ENCODE assay signal across 8 cellular contexts in the genomic region with DNA sequence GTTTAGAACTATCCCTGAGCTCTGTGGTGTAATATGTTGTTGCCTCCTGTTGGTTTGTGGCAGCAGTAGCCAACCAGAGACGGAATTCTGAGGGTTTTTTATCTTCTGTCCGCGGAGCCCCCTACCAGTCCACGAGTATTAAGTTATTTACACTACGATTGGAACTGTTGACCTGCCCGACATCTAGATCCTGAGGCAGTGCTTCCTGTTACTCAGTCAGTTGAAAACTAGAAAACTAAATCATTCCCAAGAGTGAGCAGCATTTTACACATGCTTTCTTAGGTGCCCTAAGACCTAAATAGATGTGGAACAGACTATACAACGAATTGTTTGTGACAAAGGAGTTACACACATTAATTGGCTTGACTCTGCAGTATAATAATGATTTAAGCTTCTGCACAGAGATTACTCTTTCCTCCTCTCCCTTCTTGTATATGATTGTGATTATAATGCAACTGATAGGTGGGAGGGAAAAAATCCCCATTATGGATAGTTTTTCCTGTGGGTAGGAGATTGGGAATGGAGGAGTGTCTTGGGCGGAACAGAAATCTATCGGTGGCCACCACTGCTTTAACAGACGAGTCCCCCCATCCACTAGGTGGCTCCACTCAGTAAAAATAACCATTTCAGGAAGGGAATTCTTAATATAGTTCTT. TPM values are rescaled to one million over a fixed set of nuclear protein-coding genes. Genes with fewer than 3 reads are reported as not detected.
DNase-seq lines count a peak whose midpoint lies in the region; TF ChIP-seq lines count a peak whose summit lies in the region.

No MANE protein-coding gene starts in this region.

- H3K14ac ChIP-seq in H9 (ENCODE audit: insufficient read depth, low read length): peak overlapping the region; percentile 81; the same call in 1 of the 2 replicates

- peak overlapping the region; percentile 38 for H2BK5ac ChIP-seq in H9 (ENCODE audit: insufficient read length, low read length)

- H2BK12ac ChIP-seq in H9 (ENCODE audit: insufficient read length, low read depth, low read length): no peak overlapping the region

- H3K36me3 ChIP-seq in Caco-2 (ENCODE audit: control insufficient read depth, insufficient read depth, low read length): no peaks in the 10 kb centered on the region; the same call in 1 of the 2 replicates
- H3K36me3 ChIP-seq in esophagus (ENCODE audit: control insufficient read depth in 2 of 2, insufficient read depth in 2 of 2, low read length in 1 of 2): no peaks in the 10 kb centered on the region

- H3K4me3 Mint-ChIP-seq in Caco-2 (ENCODE audit: unreplicated experiment): peak overlapping the region; percentile 88
- peak overlapping the region; percentile 89 to 90 for H3K4me3 Mint-ChIP-seq in H9
- peak overlapping the region; percentile 90 for H3K4me3 Mint-ChIP-seq in activated CD4-positive, alpha-beta T cell treated with anti-CD3 and anti-CD28 coated beads, Interleukin-2, amount 10 ng/mL, durations not matched to agents 7 days and 5 days
- peak overlapping the region; percentile 97 for H3K4me3 Mint-ChIP-seq in nephron progenitor cell

- H3K36me3 Mint-ChIP-seq in Caco-2 (ENCODE audit: insufficient read depth, unreplicated experiment): peaks cover 57% of the 10 kb centered on the region
- peaks cover 17 to 40% (median 30%) of the 10 kb centered on the region in 3 experiments; a peak in 6 of 7 replicates for H3K36me3 Mint-ChIP-seq in H9 (ENCODE audit: insufficient read depth in 1 of 3, low read depth in 3 of 3)
- H3K36me3 Mint-ChIP-seq in activated CD4-positive, alpha-beta T cell treated with anti-CD3 and anti-CD28 coated beads, Interleukin-2, amount 10 ng/mL, durations not matched to agents 7 days and 5 days (ENCODE audit: low read depth): peaks cover 28% of the 10 kb centered on the region
- peaks cover 14% of the 10 kb centered on the region for H3K36me3 Mint-ChIP-seq in nephron progenitor cell (ENCODE audit: low read depth)

- H3K4me1 ChIP-seq in Caco-2 (peaks cover 22% of the 10 kb centered on the region), H9 (ENCODE audit: insufficient read depth, low read length) (no peaks in the 10 kb centered on the region; the same call in 1 of the 2 replicates), esophagus (ENCODE audit: control insufficient read depth in 2 of 2, insufficient read depth in 2 of 2, low read length in 1 of 2) (no peaks in the 10 kb centered on the region)

- no CpG with 5 or more reads among the region's 10 CpGs for WGBS in H9 (ENCODE audit: extremely low coverage, insufficient read length, low lambda C conversion rate)
- 13 to 16% methylated on average over 10 of the region's 10 CpGs for WGBS in esophagus, 2 donors

- intact Hi-C loops in Caco-2 (cut with micrococcal nuclease; ENCODE audit: unreplicated experiment): loop anchor here (1.0 to 5.0 kb wide), 4 partner anchors 133 to 267 kb away; no protein-coding TSS in a partner anchor

- H2BK20ac ChIP-seq in H9 (ENCODE audit: low read depth, low read length, poor library complexity, severe bottlenecking): no peak overlapping the region

- H3K56ac ChIP-seq in H9 (ENCODE audit: insufficient read length, low read depth, low read length): no peak overlapping the region

- H3K27ac Mint-ChIP-seq in Caco-2 (ENCODE audit: unreplicated experiment): peak overlapping the region; percentile 94
- H3K27ac Mint-ChIP-seq in H9: peak overlapping the region; percentile 96 to 98 (median 96)
- peak overlapping the region; percentile 96 for H3K27ac Mint-ChIP-seq in activated CD4-positive, alpha-beta T cell treated with anti-CD3 and anti-CD28 coated beads, Interleukin-2, amount 10 ng/mL, durations not matched to agents 7 days and 5 days
- H3K27ac Mint-ChIP-seq in nephron progenitor cell: peak overlapping the region; percentile 99

- H3K4me3 ChIP-seq in Caco-2 (ENCODE audit: low read depth, low read length) (peak overlapping the region; percentile 98), esophagus (ENCODE audit: low read depth in 1 of 2, low read length in 2 of 2) (peak overlapping the region; percentile 94 to 99)

- H4K91ac ChIP-seq in H9 (ENCODE audit: insufficient read length, low read depth, low read length): no peak overlapping the region

- no peak overlapping the region for H3K4ac ChIP-seq in H9 (ENCODE audit: low read depth, low read length)

- no peak overlapping the region for H3K23ac ChIP-seq in H9 (ENCODE audit: insufficient read length, low read depth, low read length)

- H3T11ph ChIP-seq in H9 (ENCODE audit: low read length): no peak overlapping the region

- H4K20me1 ChIP-seq in H9 (ENCODE audit: control insufficient read depth, insufficient read depth, insufficient read length): no peaks in the 10 kb centered on the region

- peaks cover 16% of the 10 kb centered on the region; the same call in 1 of the 2 replicates for H3K79me2 ChIP-seq in H9 (ENCODE audit: insufficient read depth, low read length)

- H3K18ac ChIP-seq in H9 (ENCODE audit: insufficient read length, low read depth, low read length): peak overlapping the region; percentile 20

- no peak overlapping the region for H2AK5ac ChIP-seq in H9 (ENCODE audit: insufficient read length, low read length)

- no peak overlapping the region for H2BK120ac ChIP-seq in H9 (ENCODE audit: low read depth, low read length, poor library complexity, severe bottlenecking)

- H2BK15ac ChIP-seq in H9 (ENCODE audit: low read depth, low read length): no peak overlapping the region

- H3K27me3 Mint-ChIP-seq in Caco-2 (ENCODE audit: insufficient read depth, unreplicated experiment) (no peaks in the 10 kb centered on the region), H9 (ENCODE audit: low read depth) (no peaks in the 10 kb centered on the region; the same call in none of the 2 replicates), nephron progenitor cell (ENCODE audit: low read depth, poor library complexity) (peaks cover 6% of the 10 kb centered on the region)
- no peaks in the 10 kb centered on the region for H3K27me3 Mint-ChIP-seq in activated CD4-positive, alpha-beta T cell treated with anti-CD3 and anti-CD28 coated beads, Interleukin-2, amount 10 ng/mL, durations not matched to agents 7 days and 5 days

- BruUV-seq in Caco-2 (replicated peaks; lab: Mats Ljungman, UMichigan): TSS peak; percentile 29

- H4K5ac ChIP-seq in H9 (ENCODE audit: insufficient read length, low read depth, low read length): no peak overlapping the region

- no peak overlapping the region for H4K8ac ChIP-seq in H9 (replicated peaks; ENCODE audit: insufficient read length, low read depth, low read length)

- no peaks in the 10 kb centered on the region for H3K79me1 ChIP-seq in H9 (ENCODE audit: insufficient read depth, low read depth, low read length, poor library complexity, severe bottlenecking)

- no peak overlapping the region for H2AFZ ChIP-seq in H9 (ENCODE audit: low read length)

- peaks cover 8% of the 10 kb centered on the region for H3K4me1 Mint-ChIP-seq in Caco-2 (ENCODE audit: low read depth, unreplicated experiment)
- H3K4me1 Mint-ChIP-seq in H9: peaks cover 20 to 30% of the 10 kb centered on the region in 2 experiments
- H3K4me1 Mint-ChIP-seq in activated CD4-positive, alpha-beta T cell treated with anti-CD3 and anti-CD28 coated beads, Interleukin-2, amount 10 ng/mL, durations not matched to agents 7 days and 5 days: peaks cover 35% of the 10 kb centered on the region
- H3K4me1 Mint-ChIP-seq in nephron progenitor cell: peaks cover 44% of the 10 kb centered on the region

- H3K23me2 ChIP-seq in H9 (ENCODE audit: insufficient read length, low read depth, low read length, poor library complexity, severe bottlenecking): peaks cover 7% of the 10 kb centered on the region

- H3K27me3 ChIP-seq in Caco-2 (replicated peaks; ENCODE audit: control insufficient read depth, insufficient read depth, low read length): no peaks in the 10 kb centered on the region
- no peaks in the 10 kb centered on the region for H3K27me3 ChIP-seq in H9 (ENCODE audit: insufficient read depth, low read length)
- no peaks in the 10 kb centered on the region for H3K27me3 ChIP-seq in esophagus (ENCODE audit: control insufficient read depth in 1 of 2, insufficient read depth in 2 of 2, low read length in 2 of 2)

- H3K27ac ChIP-seq in H9 (ENCODE audit: insufficient read length, low read depth, low read length) (peak overlapping the region; percentile 52), esophagus (ENCODE audit: low read depth in 2 of 2, low read length in 1 of 2) (peak overlapping the region; percentile 99 to 100)

- POLR2A ChIA-PET in Caco-2 (lab: Charles Lee): interaction anchor here (0.7 to 1.7 kb wide), 5 partner anchors 58 to 183 kb away, joined by 3 to 9 read pairs (median 4); no protein-coding TSS in a partner anchor
- POLR2A ChIA-PET in activated CD4-positive, alpha-beta T cell treated with anti-CD3 and anti-CD28 coated beads, Interleukin-2, amount 10 ng/mL, durations not matched to agents 7 days and 5 days (lab: Charles Lee): interaction anchor here (0.9 kb wide), 1 partner anchor 62 kb away, joined by 4 read pairs; the partner anchor contains the start of gene PHF3

- H3K9me3 Mint-ChIP-seq in Caco-2 (ENCODE audit: unreplicated experiment): no peaks in the 10 kb centered on the region
- no peaks in the 10 kb centered on the region for H3K9me3 Mint-ChIP-seq in H9
- no peaks in the 10 kb centered on the region for H3K9me3 Mint-ChIP-seq in activated CD4-positive, alpha-beta T cell treated with anti-CD3 and anti-CD28 coated beads, Interleukin-2, amount 10 ng/mL, durations not matched to agents 7 days and 5 days
- no peaks in the 10 kb centered on the region for H3K9me3 Mint-ChIP-seq in nephron progenitor cell

- peak; percentile 62 to 75 for TF ChIP-seq CTCF in Caco-2 (IDR thresholded peaks at IDR 0.05; ENCODE audit: insufficient read depth in 1 of 2, low read depth in 1 of 2, low read length in 1 of 2, severe bottlenecking in 1 of 2, unreplicated experiment in 1 of 2)
- peak; percentile 86 for TF ChIP-seq CTCF in H9 (conservative IDR thresholded peaks at IDR 0.05)
- TF ChIP-seq CTCF in nephron progenitor cell (IDR thresholded peaks at IDR 0.05): peak; percentile 62

- peak overlapping the region; percentile 76 for H3K4me2 ChIP-seq in H9 (ENCODE audit: insufficient read depth, insufficient read length, low read length)

- H3K9ac ChIP-seq in H9 (ENCODE audit: extremely low read depth, insufficient read length, low read length): peak overlapping the region; percentile 75

- CTCF ChIA-PET in Caco-2 (lab: Charles Lee): interaction anchor here (0.7 to 1.3 kb wide), 5 partner anchors 25 to 222 kb away, joined by 3 to 7 read pairs (median 6); partner anchors contain the start of gene PHF3
- CTCF ChIA-PET in activated CD4-positive, alpha-beta T cell treated with anti-CD3 and anti-CD28 coated beads, Interleukin-2, amount 10 ng/mL, durations not matched to agents 7 days and 5 days (lab: Charles Lee): interaction anchor here (0.6 to 2.3 kb wide), 12 partner anchors 8 to 221 kb away, joined by 3 to 12 read pairs (median 4); partner anchors contain the start of gene PHF3

- DNase-seq in Caco-2 (peak; percentile 68 to 83), H9 (peak; percentile 42), NCI-H345 treated with DMSO at 0.1 percent for 48 hours (lab: John Stamatoyannopoulos, UW; ENCODE audit: unreplicated experiment) (peak; percentile 39), nephron progenitor cell (peak; percentile 40), UCSD-AML1 (lab: John Stamatoyannopoulos, UW; ENCODE audit: unreplicated experiment) (no peak), epidermal melanocyte (ENCODE audit: insufficient read length, low spot score) (no peak)
- peak; percentile 57 for DNase-seq in activated CD4-positive, alpha-beta T cell treated with anti-CD3 and anti-CD28 coated beads, Interleukin-2, amount 10 ng/mL, durations not matched to agents 7 days and 5 days

- H3K9me3 ChIP-seq in Caco-2 (no peaks in the 10 kb centered on the region), H9 (ENCODE audit: control insufficient read depth, low read depth, low read length) (no peaks in the 10 kb centered on the region), esophagus (ENCODE audit: control insufficient read depth in 2 of 2, insufficient read depth in 1 of 2, low read depth in 1 of 2, low read length in 1 of 2) (no peaks in the 10 kb centered on the region)

RNA-seq across cellular contexts. Expression of gene PTP4A1, which starts 1.7 kb away (rescaled TPM):
- 122 and 129 TPM in 2 replicates for total RNA-seq in Caco-2 (2022)
- 85.9 and 91.0 TPM in 2 replicates for total RNA-seq in H9 (2021)
- 10 to 100 TPM; 53.6 to 61.7 TPM for total RNA-seq in activated CD4-positive, alpha-beta T cell treated with anti-CD3 and anti-CD28 coated beads, Interleukin-2, amount 10 ng/mL, durations not matched to agents 7 days and 5 days
- polyA plus RNA-seq in esophagus: 10 to 100 TPM; 16.0 to 30.9 TPM

Comparison
In these comparisons a context has a peak if more than half of its experiments do, and no peak if none do; other contexts are left out.
1. DNase-seq: peak in Caco-2 (2 of 2), H9 (single experiment), NCI-H345 treated with DMSO at 0.1 percent for 48 hours (single experiment), activated CD4-positive, alpha-beta T cell treated with anti-CD3 and anti-CD28 coated beads, Interleukin-2, amount 10 ng/mL, durations not matched to agents 7 days and 5 days (single experiment) and nephron progenitor cell (single experiment); none in UCSD-AML1 (single experiment) and epidermal melanocyte (single experiment).
2. Peak in every context shown above with its lines, with median percentiles within 50 percentile points of each other: H3K27ac Mint-ChIP-seq, H3K4me3 Mint-ChIP-seq and CTCF ChIP-seq.